ENCODE assay signal across 28 cellular contexts in the genomic region with DNA sequence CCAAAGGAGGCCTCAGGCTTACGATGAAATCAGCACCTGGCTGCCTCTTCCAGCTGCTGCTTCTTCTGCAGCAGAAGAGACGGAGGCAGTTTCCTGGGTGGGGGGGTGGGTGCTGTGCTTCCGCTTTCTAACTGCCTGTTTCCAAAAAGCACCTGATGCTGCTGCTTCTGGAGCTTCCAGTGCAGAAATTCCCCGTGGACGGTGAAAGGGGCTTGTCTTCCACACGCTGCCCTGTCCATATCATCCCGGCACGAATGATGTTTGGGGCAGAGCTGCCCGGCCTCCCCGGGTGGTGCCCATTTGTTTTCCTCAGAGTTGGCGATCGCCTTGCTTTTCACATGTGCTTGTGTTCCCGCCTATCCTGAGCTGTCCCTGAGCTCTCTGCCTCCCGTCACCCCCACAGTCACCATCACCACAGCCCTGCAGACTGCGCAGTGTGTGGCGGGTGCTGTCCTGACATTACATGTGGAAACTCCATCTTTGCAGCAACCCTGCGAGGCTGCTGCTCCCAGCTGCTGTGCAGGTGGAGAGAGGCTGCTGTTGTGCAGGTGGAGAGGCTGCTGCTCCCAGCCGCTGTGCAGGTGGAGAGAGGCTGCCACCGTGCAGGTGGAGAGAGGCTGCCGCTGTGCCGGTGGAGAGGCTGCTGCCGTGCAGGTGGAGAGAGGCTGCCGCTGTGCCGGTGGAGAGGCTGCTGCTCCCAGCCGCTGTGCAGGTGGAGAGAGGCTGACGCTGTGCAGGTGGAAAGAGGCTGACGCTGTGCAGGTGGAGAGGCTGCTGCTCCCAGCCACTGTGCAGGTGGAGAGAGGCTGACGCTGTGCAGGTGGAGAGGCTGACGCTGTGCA. TPM values are rescaled to one million over a fixed set of nuclear protein-coding genes. Genes with fewer than 3 reads are reported as not detected.
A peak's percentile ranks its signal among the peaks of the same experiment; 100 is the strongest.
DNase-seq lines count a peak whose midpoint lies in the region; ATAC-seq and TF ChIP-seq lines count a peak whose summit lies in the region.
"Had no signal": no experiment of that assay in that cellular context is flagged by ENCODE, and none has a peak within 500 bp of the region (broad histone marks: within the 10 kb centered on the region; RNA-seq: fewer than 3 reads in every experiment).

No MANE protein-coding gene starts in this region.

- H3K27me3 Mint-ChIP-seq in GM23338 (ENCODE audit: insufficient read depth, low read depth, poor library complexity): peaks cover 12% of the 10 kb centered on the region

- H3K9me3 Mint-ChIP-seq in GM23338: no peaks in the 10 kb centered on the region; the same call in 2 of the 3 replicates
- H3K9me3 Mint-ChIP-seq: activated T-helper 2 cell treated with anti-CD3 and anti-CD28 coated beads, Interferon-gamma antibody, Interleukin-2, Interleukin-4, amounts not matched to agents 10 μg/mL and 5 μg/mL and 100 μg/mL, durations not matched to agents 14 hours and 24 hours and 36 hours; neural progenitor cell; stimulated activated memory B cell treated with anti-CD40 and anti-IgM and Interleukin-4, amounts not matched to agents 10 μg/mL and 1 μg/mL and 100 μg/mL, for 72 hours had no signal

- TF ChIP-seq EP300 in gastroesophageal sphincter (IDR thresholded peaks at IDR 0.05) (no peak), tibial nerve (IDR thresholded peaks at IDR 0.05) (no peak)

- 66 to 78% methylated on average over 7 to 8 of the region's 29 CpGs for WGBS in gastroesophageal sphincter (ENCODE audit: low coverage in 1 of 2), 2 donors
- WGBS in tibial nerve, 2 donors: 86 to 89% methylated on average over 23 to 29 of the region's 29 CpGs

- H3K4me2 ChIP-seq in GM23338: no peak overlapping the region

- peaks cover 22% of the 10 kb centered on the region for H3K4me1 Mint-ChIP-seq in GM23338

- H3K36me3 ChIP-seq in GM23338 (ENCODE audit: insufficient read depth): no peaks in the 10 kb centered on the region
- no peaks in the 10 kb centered on the region for H3K36me3 ChIP-seq in gastroesophageal sphincter
- H3K36me3 ChIP-seq in tibial nerve: no peaks in the 10 kb centered on the region
- H3K36me3 ChIP-seq: adrenal gland, gastrocnemius medialis, neural progenitor cell had no signal

- H3K4me3 ChIP-seq in GM23338 (no peak overlapping the region), gastroesophageal sphincter (no peak overlapping the region), tibial nerve (no peak overlapping the region)
- H3K4me3 ChIP-seq: adrenal gland, gastrocnemius medialis, neural progenitor cell had no signal

- DNase-seq in NCI-H2171 treated with DMSO at 0.1 percent for 48 hours (lab: John Stamatoyannopoulos, UW): peak; percentile 67
- DNase-seq in NCI-H2171 (lab: John Stamatoyannopoulos, UW): no peak
- peak; percentile 0 for DNase-seq in GM23338 (ENCODE audit: low spot score)
- DNase-seq in NCI-H510A (lab: John Stamatoyannopoulos, UW): peak; percentile 76
- DNase-seq in islet precursor cell: peak; percentile 47
- no peak for DNase-seq in medulla oblongata (ENCODE audit: extremely low spot score)
- DNase-seq in tibial nerve (ENCODE audit: low spot score in 2 of 2): no peak
- DNase-seq: activated CD4-positive, alpha-beta T cell treated with anti-CD3 and anti-CD28 coated beads for 1 hour; activated CD8-positive, alpha-beta memory T cell treated with anti-CD3 and anti-CD28 coated beads, Interleukin-2, amount 10 ng/mL, durations not matched to agents 7 days and 5 days; dermis blood vessel endothelial cell; erythroblast; gastrocnemius medialis; KBM-7; NCI-H1092 treated with DMSO at 0.1 percent for 48 hours; NCI-H524 treated with DMSO at 0.1 percent for 48 hours; stimulated activated CD4-positive, alpha-beta T cell treated with anti-CD3 and anti-CD28 coated beads, Interleukin-15, amount 100 ng/mL, for 24 hours; T1000 had no signal

- H3K9me3 ChIP-seq in gastroesophageal sphincter: no peaks in the 10 kb centered on the region
- H3K9me3 ChIP-seq in tibial nerve: no peaks in the 10 kb centered on the region
- H3K9me3 ChIP-seq: adrenal gland, gastrocnemius medialis had no signal

- no peaks in the 10 kb centered on the region for H3K79me2 ChIP-seq in GM23338 (replicated peaks; ENCODE audit: insufficient read depth)

- no peaks in the 10 kb centered on the region for H3K9me2 ChIP-seq in GM23338 (ENCODE audit: insufficient read depth)

- no peaks in the 10 kb centered on the region for H4K20me1 ChIP-seq in GM23338 (replicated peaks; ENCODE audit: insufficient read depth)

- no peak for TF ChIP-seq CTCF in GM23338 (conservative IDR thresholded peaks at IDR 0.05; ENCODE audit: low read depth in 2 of 2)
- no peak for TF ChIP-seq CTCF in gastroesophageal sphincter (IDR thresholded peaks at IDR 0.05)
- no peak for TF ChIP-seq CTCF in tibial nerve (IDR thresholded peaks at IDR 0.05)

- no peak overlapping the region for H3K27ac Mint-ChIP-seq in GM23338
- H3K27ac Mint-ChIP-seq: activated CD8-positive, alpha-beta memory T cell treated with anti-CD3 and anti-CD28 coated beads, Interleukin-2, amount 10 ng/mL, durations not matched to agents 7 days and 5 days; activated T-helper 2 cell treated with anti-CD3 and anti-CD28 coated beads, Interferon-gamma antibody, Interleukin-2, Interleukin-4, amounts not matched to agents 10 μg/mL and 5 μg/mL and 100 μg/mL, durations not matched to agents 14 hours and 24 hours and 36 hours; neural progenitor cell; stimulated activated memory B cell treated with anti-CD40 and anti-IgM and Interleukin-4, amounts not matched to agents 10 μg/mL and 1 μg/mL and 100 μg/mL, for 72 hours had no signal

- H3K36me3 Mint-ChIP-seq in GM23338 (ENCODE audit: low read depth): no peaks in the 10 kb centered on the region
- H3K36me3 Mint-ChIP-seq: activated CD8-positive, alpha-beta memory T cell treated with anti-CD3 and anti-CD28 coated beads, Interleukin-2, amount 10 ng/mL, durations not matched to agents 7 days and 5 days; neural progenitor cell; stimulated activated memory B cell treated with anti-CD40 and anti-IgM and Interleukin-4, amounts not matched to agents 10 μg/mL and 1 μg/mL and 100 μg/mL, for 72 hours had no signal

- ATAC-seq in GM23338: no peak
- no peak for ATAC-seq in gastroesophageal sphincter
- ATAC-seq: activated CD8-positive, alpha-beta memory T cell treated with anti-CD3 and anti-CD28 coated beads, Interleukin-2, amount 10 ng/mL, durations not matched to agents 7 days and 5 days; gastrocnemius medialis; left colon; stimulated activated memory B cell treated with anti-CD40 and anti-IgM and Interleukin-4, amounts not matched to agents 10 μg/mL and 1 μg/mL and 100 μg/mL, for 72 hours had no signal

- no peak overlapping the region for H3K27ac ChIP-seq in GM23338 (ENCODE audit: low read depth)
- H3K27ac ChIP-seq in gastroesophageal sphincter: no peak overlapping the region
- no peak overlapping the region for H3K27ac ChIP-seq in tibial nerve
- H3K27ac ChIP-seq: adrenal gland, C4-2B, gastrocnemius medialis, neural progenitor cell had no signal

- no peaks in the 10 kb centered on the region for H3K27me3 ChIP-seq in GM23338 (ENCODE audit: insufficient read depth)
- peaks cover 100% of the 10 kb centered on the region for H3K27me3 ChIP-seq in gastroesophageal sphincter
- peaks cover 0 to 98% of the 10 kb centered on the region in 2 donors for H3K27me3 ChIP-seq in tibial nerve

- H3K4me1 ChIP-seq in GM23338 (ENCODE audit: insufficient read depth): peaks cover 13% of the 10 kb centered on the region; the same call in 1 of the 2 replicates
- H3K4me1 ChIP-seq in gastroesophageal sphincter: peaks cover 0 to 8% (median 0%) of the 10 kb centered on the region in 3 donors
- H3K4me1 ChIP-seq in tibial nerve: peaks cover 0 to 8% (median 0%) of the 10 kb centered on the region in 4 donors
- H3K4me1 ChIP-seq: adrenal gland, gastrocnemius medialis had no signal

- TF ChIP-seq POLR2A in gastroesophageal sphincter (IDR thresholded peaks at IDR 0.05) (no peak), tibial nerve (IDR thresholded peaks at IDR 0.05) (no peak)

- no peak overlapping the region for H2AFZ ChIP-seq in GM23338
- H2AFZ ChIP-seq: neural progenitor cell had no signal

- no peak overlapping the region for H3K4me3 Mint-ChIP-seq in GM23338
- H3K4me3 Mint-ChIP-seq: activated CD8-positive, alpha-beta memory T cell treated with anti-CD3 and anti-CD28 coated beads, Interleukin-2, amount 10 ng/mL, durations not matched to agents 7 days and 5 days; stimulated activated memory B cell treated with anti-CD40 and anti-IgM and Interleukin-4, amounts not matched to agents 10 μg/mL and 1 μg/mL and 100 μg/mL, for 72 hours had no signal

- no peaks in the 10 kb centered on the region for H3F3A ChIP-seq in GM23338 (replicated peaks; ENCODE audit: low read depth)

TF ChIP-seq in GM23338, 12 proteins besides CTCF, POLR2A, EP300 and RAD21 (continues in another document):
- TF ChIP-seq NANOG (IDR thresholded peaks at IDR 0.05; ENCODE audit: borderline replicate concordance) (no peak), EZH2phosphoT487 (IDR thresholded peaks at IDR 0.05; ENCODE audit: unreplicated experiment) (no peak), STAT1 (IDR thresholded peaks at IDR 0.05; ENCODE audit: unreplicated experiment) (no peak), EZH2 (IDR thresholded peaks at IDR 0.05; ENCODE audit: low read depth, unreplicated experiment) (no peak)

RNA-seq across cellular contexts. Expression of gene TTLL10, which starts 1.8 kb away (rescaled TPM):
- 0.45 TPM in 1 of 2 replicates, not detected in the other for total RNA-seq in GM23338 (2014; rRNA removed; shearing (Covaris generic))
- polyA plus RNA-seq in GM23338 (2016; fragmentation: Nextera tagmentation; extraction: Ambion mirVana): not detected in 2 replicates
- under 1 TPM in 1 of 4 donors, not detected in 3; 0.23 TPM for total RNA-seq in gastroesophageal sphincter
- total RNA-seq in tibial nerve: not detected
- total RNA-seq: A172; activated CD8-positive, alpha-beta memory T cell treated with anti-CD3 and anti-CD28 coated beads, Interleukin-2, amount 10 ng/mL, durations not matched to agents 7 days and 5 days; activated T-helper 2 cell treated with anti-CD3 and anti-CD28 coated beads, Interferon-gamma antibody, Interleukin-2, Interleukin-4, amounts not matched to agents 10 μg/mL and 5 μg/mL and 100 μg/mL, durations not matched to agents 14 hours and 24 hours and 36 hours; adrenal gland; bronchial epithelial cell; dermis blood vessel endothelial cell; H4; SK-MEL-5 had no signal

RNA-seq across cellular contexts. Expression of gene TNFRSF18, which starts 30.9 kb away (rescaled TPM):
- total RNA-seq in GM23338 (2014; rRNA removed; shearing (Covaris generic)): 0.58 and 1.5 TPM in 2 replicates
- 0.56 and 1.1 TPM in 2 replicates for polyA plus RNA-seq in GM23338 (2016; fragmentation: Nextera tagmentation; extraction: Ambion mirVana)
- 1 to 10 TPM in 1 of 4 donors, under 1 TPM in 1, not detected in 2; 0.35 to 2.2 TPM for total RNA-seq in gastroesophageal sphincter
- under 1 TPM in 1 of 4 donors, not detected in 3; 0.44 TPM for total RNA-seq in tibial nerve
- total RNA-seq: A172, bronchial epithelial cell, gastrocnemius medialis, H4, SK-MEL-5 had no signal

RNA-seq across cellular contexts. Expression of gene TNFRSF4, which starts 38.5 kb away (rescaled TPM):
- total RNA-seq in GM23338 (2014; rRNA removed; shearing (Covaris generic)): not detected in 2 replicates
- not detected in 2 replicates for polyA plus RNA-seq in GM23338 (2016; fragmentation: Nextera tagmentation; extraction: Ambion mirVana)
- total RNA-seq in gastroesophageal sphincter (1 to 10 TPM in 3 of 4 donors, under 1 TPM in 1; 0.93 to 1.6 (median 1.3) TPM), tibial nerve (1 to 10 TPM in 2 of 4 donors, under 1 TPM in 2; 0.39 to 3.7 (median 0.97) TPM)
- total RNA-seq: A172, bronchial epithelial cell, H4, SK-MEL-5 had no signal

RNA-seq across cellular contexts. Expression of gene SDF4, which starts 56.4 kb away (rescaled TPM):
- 51.6 and 62.6 TPM in 2 replicates for total RNA-seq in GM23338 (2014; rRNA removed; shearing (Covaris generic))
- 45.0 and 49.2 TPM in 2 replicates for polyA plus RNA-seq in GM23338 (2016; fragmentation: Nextera tagmentation; extraction: Ambion mirVana)
- 100 to 1,000 TPM in 2 of 4 donors, 10 to 100 TPM in 2; 84.2 to 115 (median 93.9) TPM for total RNA-seq in gastroesophageal sphincter
- total RNA-seq in tibial nerve: 100 to 1,000 TPM in 3 of 4 donors, 10 to 100 TPM in 1; 93.3 to 170 (median 110) TPM

RNA-seq across cellular contexts. Expression of gene B3GALT6, which starts 56.6 kb away (rescaled TPM):
- 26.5 and 33.5 TPM in 2 replicates for total RNA-seq in GM23338 (2014; rRNA removed; shearing (Covaris generic))
- 5.5 and 9.3 TPM in 2 replicates for polyA plus RNA-seq in GM23338 (2016; fragmentation: Nextera tagmentation; extraction: Ambion mirVana)
- 10 to 100 TPM; 12.3 to 24.1 (median 15.0) TPM for total RNA-seq in gastroesophageal sphincter
- total RNA-seq in tibial nerve: 10 to 100 TPM; 13.3 to 24.0 (median 21.4) TPM

Comparison
In these comparisons a context has a peak if more than half of its experiments do, and no peak if none do; other contexts are left out.
1. DNase-seq: peak in NCI-H2171 treated with DMSO at 0.1 percent for 48 hours (single experiment), GM23338 (single experiment), NCI-H510A (single experiment) and islet precursor cell (single experiment); none in NCI-H2171 (single experiment), medulla oblongata (single experiment) and tibial nerve (0 of 2).